ENCODE assay signal across 8 cellular contexts in genomic region chr4:74320559-74321118, GRCh38. TPM values are rescaled to one million over a fixed set of nuclear protein-coding genes. Genes with fewer than 3 reads are reported as not detected.
DNase-seq lines count a peak whose midpoint lies in the region; ATAC-seq and TF ChIP-seq lines count a peak whose summit lies in the region.

No MANE protein-coding gene starts in this region.

- intact Hi-C loops in Calu3 (cut with micrococcal nuclease; ENCODE audit: unreplicated experiment) = loop anchor here (1.0 to 10.0 kb wide), 7 partner anchors 37 to 964 kb away; partner anchors contain the start of genes AREG and BTC
- intact Hi-C loops in activated naive CD4-positive, alpha-beta T cell treated with anti-CD3 and anti-CD28 coated beads for 36 hours (cut with micrococcal nuclease) = loop anchor here (1.0 to 2.0 kb wide), 6 partner anchors 51 to 355 kb away; partner anchors contain the start of gene AREG
- intact Hi-C loops in left cardiac atrium (cut with DNase I) = loop anchor here in 1 of 2 donors (2.0 to 5.0 kb wide), 2 partner anchors 302 to 354 kb away; no protein-coding TSS in a partner anchor

- peak overlapping the region; percentile 58 for H3K27ac Mint-ChIP-seq in Calu3 (ENCODE audit: unreplicated experiment)
- H3K27ac Mint-ChIP-seq in activated naive CD4-positive, alpha-beta T cell treated with anti-CD3 and anti-CD28 coated beads for 36 hours = no peak overlapping the region

- BruUV-seq in Calu3 (replicated peaks; lab: Mats Ljungman, UMichigan) = no TSS peak

- peaks cover 15% of the 10 kb centered on the region for H3K4me1 Mint-ChIP-seq in Calu3 (ENCODE audit: low read depth, unreplicated experiment)
- H3K4me1 Mint-ChIP-seq in activated naive CD4-positive, alpha-beta T cell treated with anti-CD3 and anti-CD28 coated beads for 36 hours (ENCODE audit: low read depth) = no peaks in the 10 kb centered on the region

- H3K4me2 ChIP-seq in skeletal muscle satellite cell (ENCODE audit: low read length) = peak overlapping the region; percentile 36

- H3K4me1 ChIP-seq in skeletal muscle satellite cell (ENCODE audit: control insufficient read depth, insufficient read depth, low read length) = peaks cover 8% of the 10 kb centered on the region

- TF ChIP-seq CTCF in Calu3 (IDR thresholded peaks at IDR 0.05; ENCODE audit: unreplicated experiment) = peak; percentile 54

- H3K9ac ChIP-seq in skeletal muscle satellite cell (ENCODE audit: low read depth, low read length) = no peak overlapping the region

- no peaks in the 10 kb centered on the region for H3K27me3 Mint-ChIP-seq in Calu3 (ENCODE audit: unreplicated experiment)
- H3K27me3 Mint-ChIP-seq in activated naive CD4-positive, alpha-beta T cell treated with anti-CD3 and anti-CD28 coated beads for 36 hours (ENCODE audit: low read depth) = peaks cover 19% of the 10 kb centered on the region

- no peaks in the 10 kb centered on the region for H3K36me3 ChIP-seq in skeletal muscle satellite cell (ENCODE audit: insufficient read depth, low read length)

- CTCF ChIA-PET in Calu3 (lab: Charles Lee) = interaction anchor here (0.6 to 2.2 kb wide), 3 partner anchors 45 to 350 kb away, joined by 3 to 15 read pairs (median 6); no protein-coding TSS in a partner anchor
- CTCF ChIA-PET in activated naive CD4-positive, alpha-beta T cell treated with anti-CD3 and anti-CD28 coated beads for 36 hours (lab: Charles Lee) = interaction anchor here (0.7 to 3.4 kb wide), 11 partner anchors 11 to 355 kb away, joined by 3 to 28 read pairs (median 4); partner anchors contain the start of gene EREG

- DNase-seq in Calu3 (peak; percentile 85), NCI-H524 treated with DMSO at 0.1 percent for 48 hours (lab: John Stamatoyannopoulos, UW) (peak; percentile 30), left cardiac atrium (no peak)
- DNase-seq in activated naive CD4-positive, alpha-beta T cell treated with anti-CD3 and anti-CD28 coated beads for 36 hours = peak; percentile 56
- DNase-seq in effector CD4-positive, alpha-beta T cell = no peak

- H3K27me3 ChIP-seq in skeletal muscle satellite cell (ENCODE audit: control insufficient read depth, insufficient read depth, low read length) = no peaks in the 10 kb centered on the region

- no peaks in the 10 kb centered on the region for H3K9me3 ChIP-seq in skeletal muscle satellite cell (replicated peaks; ENCODE audit: low read length)

- peak overlapping the region; percentile 56 for H3K4me3 Mint-ChIP-seq in Calu3 (ENCODE audit: low read depth, unreplicated experiment)
- no peak overlapping the region for H3K4me3 Mint-ChIP-seq in activated naive CD4-positive, alpha-beta T cell treated with anti-CD3 and anti-CD28 coated beads for 36 hours

- ATAC-seq in GM19043 (IDR thresholded peaks at IDR 0.05; ENCODE audit: low read depth, unreplicated experiment) (peak; percentile 73), HG03196 (IDR thresholded peaks at IDR 0.05; ENCODE audit: unreplicated experiment) (peak; percentile 67), left cardiac atrium (peak; percentile 41 to 45)

- H3K9me3 Mint-ChIP-seq in Calu3 (ENCODE audit: low read depth, unreplicated experiment) = no peaks in the 10 kb centered on the region
- H3K9me3 Mint-ChIP-seq in activated naive CD4-positive, alpha-beta T cell treated with anti-CD3 and anti-CD28 coated beads for 36 hours = no peaks in the 10 kb centered on the region

- no peak overlapping the region for H3K4me3 ChIP-seq in skeletal muscle satellite cell (ENCODE audit: low read length)

- peaks cover 5% of the 10 kb centered on the region for H3K36me3 Mint-ChIP-seq in Calu3 (ENCODE audit: insufficient read depth, unreplicated experiment)
- no peaks in the 10 kb centered on the region for H3K36me3 Mint-ChIP-seq in activated naive CD4-positive, alpha-beta T cell treated with anti-CD3 and anti-CD28 coated beads for 36 hours (ENCODE audit: low read depth)

RNA-seq across cellular contexts. Expression of gene EPGN, which starts 12.4 kb away (rescaled TPM):
- total RNA-seq in Calu3 (2022) (0.40 and 0.51 TPM in 2 replicates), left cardiac atrium (1 to 10 TPM; 3.3 to 8.5 TPM)
- total RNA-seq in activated naive CD4-positive, alpha-beta T cell treated with anti-CD3 and anti-CD28 coated beads for 36 hours = not detected
- 0.44 and 5.6 TPM in 2 replicates for total RNA-seq in skeletal muscle satellite cell (2012; rRNA removed)

RNA-seq across cellular contexts. Expression of gene EREG, which starts 44.3 kb away (rescaled TPM):
- 413 and 422 TPM in 2 replicates for total RNA-seq in Calu3 (2022)
- not detected for total RNA-seq in activated naive CD4-positive, alpha-beta T cell treated with anti-CD3 and anti-CD28 coated beads for 36 hours
- 1 to 10 TPM in 1 of 2 donors, under 1 TPM in 1; 0.84 to 2.9 TPM for total RNA-seq in left cardiac atrium
- 7.6 and 16.2 TPM in 2 replicates for total RNA-seq in skeletal muscle satellite cell (2012; rRNA removed)

Comparison
In these comparisons a context has a peak if more than half of its experiments do, and no peak if none do; other contexts are left out.
1. DNase-seq: peak in Calu3 (single experiment), NCI-H524 treated with DMSO at 0.1 percent for 48 hours (single experiment) and activated naive CD4-positive, alpha-beta T cell treated with anti-CD3 and anti-CD28 coated beads for 36 hours (single experiment); none in left cardiac atrium (single experiment) and effector CD4-positive, alpha-beta T cell (single experiment).
2. RNA of gene EREG, which starts 44.3 kb away (total RNA-seq): 413 to 422 TPM in Calu3; 0.84 to 2.9 TPM in left cardiac atrium and not detected in activated naive CD4-positive, alpha-beta T cell treated with anti-CD3 and anti-CD28 coated beads for 36 hours; every median in the first group is over 100 times any median in the second.
3. Peak in every context shown above with its lines, with median percentiles within 50 percentile points of each other: ATAC-seq.